Comparison of ENCODE assay signal across 2 cellular contexts in genomic region chr1:36516372-36517018, GRCh38.
TF ChIP-seq lines count a peak whose summit lies in the region.

No MANE protein-coding gene starts in this region.

TF ChIP-seq in A549, 52 proteins besides CTCF, POLR2A, EP300 and RAD21:
- TF ChIP-seq HOXB13 (CRISPR knock-in tag; IDR thresholded peaks at IDR 0.05; ENCODE audit: low read depth) (no peak), SMC3 (IDR thresholded peaks at IDR 0.05) (peak; percentile 48; the same call in 2 of the 3 replicates)

TF ChIP-seq in HepG2, 621 proteins besides CTCF, POLR2A, EP300 and RAD21 (continues in another document):
- TF ChIP-seq TSC22D2 (CRISPR knock-in tag; IDR thresholded peaks at IDR 0.05; ENCODE audit: borderline replicate concordance) = no peak
- no peak for TF ChIP-seq ATF1 (CRISPR knock-in tag; IDR thresholded peaks at IDR 0.05)
- TF ChIP-seq FOSL2 (CRISPR knock-in tag; IDR thresholded peaks at IDR 0.05) = no peak
- TF ChIP-seq GATAD1 (CRISPR knock-in tag; IDR thresholded peaks at IDR 0.05) = no peak
- no peak for TF ChIP-seq RERE (CRISPR knock-in tag; IDR thresholded peaks at IDR 0.05; ENCODE audit: low read depth)
- no peak for TF ChIP-seq HCFC1 (IDR thresholded peaks at IDR 0.05; ENCODE audit: low read depth, low read length)
- TF ChIP-seq PRMT3 (CRISPR knock-in tag; IDR thresholded peaks at IDR 0.05; ENCODE audit: borderline replicate concordance, low read depth) = no peak
- no peak for TF ChIP-seq ATM (IDR thresholded peaks at IDR 0.05; ENCODE audit: borderline replicate concordance)
- TF ChIP-seq ZNF557 (CRISPR knock-in tag; IDR thresholded peaks at IDR 0.05) = no peak
- TF ChIP-seq ZNF713 (CRISPR knock-in tag; IDR thresholded peaks at IDR 0.05) = no peak
- TF ChIP-seq ZNF234 (CRISPR knock-in tag; conservative IDR thresholded peaks at IDR 0.05) = no peak
- no peak for TF ChIP-seq TOPORS (CRISPR knock-in tag; IDR thresholded peaks at IDR 0.05)
- no peak for TF ChIP-seq SP2 (CRISPR knock-in tag; IDR thresholded peaks at IDR 0.05)
- no peak for TF ChIP-seq TEAD2 (CRISPR knock-in tag; IDR thresholded peaks at IDR 0.05)
- TF ChIP-seq GTF2F1 (IDR thresholded peaks at IDR 0.05; ENCODE audit: low read length) = no peak
- no peak for TF ChIP-seq ZNF180 (CRISPR knock-in tag; IDR thresholded peaks at IDR 0.05; ENCODE audit: borderline replicate concordance, low read depth)
- no peak for TF ChIP-seq ZNF652 (CRISPR knock-in tag; IDR thresholded peaks at IDR 0.05; ENCODE audit: borderline replicate concordance, low read depth)
- TF ChIP-seq ZNF124 (CRISPR knock-in tag; IDR thresholded peaks at IDR 0.05) = no peak
- peak; percentile 80 for TF ChIP-seq XRCC5 (optimal IDR thresholded peaks at IDR 0.05; ENCODE audit: low read length)
- no peak for TF ChIP-seq SMARCE1 (IDR thresholded peaks at IDR 0.05; ENCODE audit: borderline replicate concordance)
- TF ChIP-seq MXI1 (IDR thresholded peaks at IDR 0.05; ENCODE audit: borderline replicate concordance, low read depth, low read length) = no peak
- TF ChIP-seq ELF4 (CRISPR knock-in tag; IDR thresholded peaks at IDR 0.05; ENCODE audit: borderline replicate concordance) = no peak
- TF ChIP-seq SIX1 (CRISPR knock-in tag; IDR thresholded peaks at IDR 0.05; ENCODE audit: borderline replicate concordance) = no peak
- TF ChIP-seq PREB (CRISPR knock-in tag; IDR thresholded peaks at IDR 0.05) = no peak
- TF ChIP-seq SMC3 (IDR thresholded peaks at IDR 0.05; ENCODE audit: low read length) = peak; percentile 60
- TF ChIP-seq HMGXB4 (CRISPR knock-in tag; IDR thresholded peaks at IDR 0.05; ENCODE audit: borderline replicate concordance in 1 of 2, low read depth in 1 of 2) = peak in 1 of 2 experiments; percentile 54; a peak in 2 of 4 replicates
- TF ChIP-seq BORCS8-MEF2B (CRISPR knock-in tag; IDR thresholded peaks at IDR 0.05) = no peak
- no peak for TF ChIP-seq TIGD3 (CRISPR knock-in tag; IDR thresholded peaks at IDR 0.05; ENCODE audit: borderline replicate concordance)
- no peak for TF ChIP-seq ATF2 (CRISPR knock-in tag; IDR thresholded peaks at IDR 0.05)
- no peak for TF ChIP-seq ZNF276 (CRISPR knock-in tag; IDR thresholded peaks at IDR 0.05; ENCODE audit: low read depth)
- TF ChIP-seq ZNF770 (CRISPR knock-in tag; IDR thresholded peaks at IDR 0.05) = no peak
- TF ChIP-seq ZNF564 (CRISPR knock-in tag; IDR thresholded peaks at IDR 0.05) = no peak
- TF ChIP-seq HHEX (CRISPR knock-in tag; IDR thresholded peaks at IDR 0.05) = no peak
- no peak for TF ChIP-seq ZBTB26 (CRISPR knock-in tag; IDR thresholded peaks at IDR 0.05; ENCODE audit: borderline replicate concordance)
